Comparison of ENCODE assay signal across 11 cellular contexts in the genomic region with DNA sequence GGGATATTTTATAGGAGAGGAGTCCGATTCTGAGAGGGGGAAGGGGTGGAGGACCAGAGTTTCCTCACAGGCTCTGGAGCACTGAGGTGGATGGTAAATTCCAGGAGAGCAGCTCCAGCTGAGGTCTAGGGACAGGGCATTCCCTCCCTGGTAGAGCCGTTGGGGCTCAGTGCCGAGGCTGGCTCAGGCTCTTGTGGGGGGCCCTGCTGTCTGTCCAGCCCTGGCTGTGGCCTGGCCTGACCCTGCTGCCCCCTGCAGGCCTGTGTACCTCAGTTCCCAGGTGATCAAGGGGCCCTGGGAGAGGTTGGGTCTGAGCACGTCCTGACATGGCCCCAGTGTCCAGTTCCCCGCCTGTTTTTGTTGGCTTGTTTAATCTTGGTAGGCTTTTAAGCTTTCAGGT. TPM values are rescaled to one million over a fixed set of nuclear protein-coding genes. Genes with fewer than 3 reads are reported as not detected.
A peak's percentile ranks its signal among the peaks of the same experiment; 100 is the strongest.
DNase-seq lines count a peak whose midpoint lies in the region; ATAC-seq, FAIRE-seq and TF ChIP-seq lines count a peak whose summit lies in the region.
"Had no signal": no experiment of that assay in that cellular context is flagged by ENCODE, and none has a peak within 500 bp of the region (broad histone marks: within the 10 kb centered on the region; RNA-seq: fewer than 3 reads in every experiment).

No MANE protein-coding gene starts in this region.

- TF ChIP-seq CTCF in GM06990 (IDR thresholded peaks at IDR 0.05; ENCODE audit: insufficient read depth, low read length, poor library complexity, severe bottlenecking) (peak; percentile 26), HFFc6 (IDR thresholded peaks at IDR 0.05) (peak; percentile 52), bronchial epithelial cell (IDR thresholded peaks at IDR 0.05; ENCODE audit: insufficient read depth, low read length, severe bottlenecking) (peak; percentile 14), neural crest cell (conservative IDR thresholded peaks at IDR 0.05) (peak; percentile 22)

- no peak for DNase-seq in GM06990 (ENCODE audit: extremely low read depth, insufficient read length)
- no peak for DNase-seq in HFFc6
- DNase-seq in bronchial epithelial cell (ENCODE audit: low read depth): no peak
- DNase-seq in neural crest cell (ENCODE audit: low read depth, low spot score): no peak
- no peak for DNase-seq in activated gamma-delta T cell treated with Interleukin-2 at 50 U/mL for 16 hours
- DNase-seq in activated T-cell treated with anti-CD3 and anti-CD28 coated beads for 4 hours: no peak
- DNase-seq: activated CD8-positive, alpha-beta memory T cell treated with anti-CD3 and anti-CD28 coated beads, Interleukin-2, amount 10 ng/mL, durations not matched to agents 7 days and 5 days; NCI-H187; T-helper 9 cell had no signal

- peaks cover 3% of the 10 kb centered on the region for H3K36me3 ChIP-seq in GM06990 (ENCODE audit: control insufficient read depth, insufficient read depth, low read length)
- no peaks in the 10 kb centered on the region for H3K36me3 ChIP-seq in bronchial epithelial cell (ENCODE audit: control insufficient read depth, insufficient read depth, low read length)

- no peak for FAIRE-seq in bronchial epithelial cell (lab: Jason Lieb, UNC)

- peaks cover 11% of the 10 kb centered on the region for H3K9me3 Mint-ChIP-seq in HFFc6
- peaks cover 9% of the 10 kb centered on the region for H3K9me3 Mint-ChIP-seq in neural crest cell

- no peak overlapping the region for H3K4me3 ChIP-seq in GM06990 (replicated peaks; ENCODE audit: low read depth, low read length)
- H3K4me3 ChIP-seq in bronchial epithelial cell (ENCODE audit: low read depth, low read length): no peak overlapping the region

- H3K4me1 Mint-ChIP-seq in HFFc6 (ENCODE audit: low read depth) (no peaks in the 10 kb centered on the region), neural crest cell (no peaks in the 10 kb centered on the region)
- H3K4me1 Mint-ChIP-seq: activated CD8-positive, alpha-beta memory T cell treated with anti-CD3 and anti-CD28 coated beads, Interleukin-2, amount 10 ng/mL, durations not matched to agents 7 days and 5 days; nephron had no signal

- H3K27me3 Mint-ChIP-seq in HFFc6 (ENCODE audit: insufficient read depth) (no peaks in the 10 kb centered on the region; the same call in 1 of the 2 replicates), neural crest cell (ENCODE audit: low read depth) (no peaks in the 10 kb centered on the region)
- H3K27me3 Mint-ChIP-seq: activated CD8-positive, alpha-beta memory T cell treated with anti-CD3 and anti-CD28 coated beads, Interleukin-2, amount 10 ng/mL, durations not matched to agents 7 days and 5 days had no signal

- H3K27ac Mint-ChIP-seq in HFFc6 (no peak overlapping the region), neural crest cell (ENCODE audit: unreplicated experiment) (no peak overlapping the region)
- H3K27ac Mint-ChIP-seq: activated CD8-positive, alpha-beta memory T cell treated with anti-CD3 and anti-CD28 coated beads, Interleukin-2, amount 10 ng/mL, durations not matched to agents 7 days and 5 days; nephron had no signal

- H3K4me3 Mint-ChIP-seq in HFFc6 (no peak overlapping the region), neural crest cell (no peak overlapping the region)
- H3K4me3 Mint-ChIP-seq: activated CD8-positive, alpha-beta memory T cell treated with anti-CD3 and anti-CD28 coated beads, Interleukin-2, amount 10 ng/mL, durations not matched to agents 7 days and 5 days; nephron had no signal

- ATAC-seq in HG03135 (IDR thresholded peaks at IDR 0.05; ENCODE audit: unreplicated experiment): no peak
- ATAC-seq: activated CD8-positive, alpha-beta memory T cell treated with anti-CD3 and anti-CD28 coated beads, Interleukin-2, amount 10 ng/mL, durations not matched to agents 7 days and 5 days had no signal

- H3K36me3 Mint-ChIP-seq in HFFc6 (ENCODE audit: low read depth) (peaks cover 44% of the 10 kb centered on the region), neural crest cell (ENCODE audit: low read depth) (peaks cover 54% of the 10 kb centered on the region)

- H3K27me3 ChIP-seq in GM06990 (replicated peaks; ENCODE audit: control insufficient read depth, insufficient read depth, low read length) (no peaks in the 10 kb centered on the region), bronchial epithelial cell (ENCODE audit: control insufficient read depth, insufficient read depth, low read length) (no peaks in the 10 kb centered on the region)

RNA-seq across cellular contexts. Expression of gene ZNF750, which starts 16.8 kb away (rescaled TPM):
- total RNA-seq in HFFc6 (2021; fragmentation: NEBNext Ultra II Directional; extraction: Animal tissue kit (Norgen Biotek cat#: 25700)): not detected
- total RNA-seq in bronchial epithelial cell (3.2 and 13.8 TPM in 2 replicates), neural crest cell (not detected in 2 replicates)
- total RNA-seq: activated CD8-positive, alpha-beta memory T cell treated with anti-CD3 and anti-CD28 coated beads, Interleukin-2, amount 10 ng/mL, durations not matched to agents 7 days and 5 days had no signal
